ENCODE assay signal across 14 cellular contexts in genomic region chr22:24446291-24446611, GRCh38. TPM values are rescaled to one million over a fixed set of nuclear protein-coding genes. Genes with fewer than 3 reads are reported as not detected.
"Had no signal": no experiment of that assay in that cellular context is flagged by ENCODE, and none has a peak within 500 bp of the region (broad histone marks: within the 10 kb centered on the region; RNA-seq: fewer than 3 reads in every experiment).

No MANE protein-coding gene starts in this region.

- H3K9me3 ChIP-seq: SJSA1 had no signal

- H3K27me3 ChIP-seq: esophagus squamous epithelium, SJSA1 had no signal

- H3K36me3 Mint-ChIP-seq: natural killer cell had no signal

- H3K27me3 Mint-ChIP-seq: activated CD8-positive, alpha-beta memory T cell treated with anti-CD3 and anti-CD28 coated beads, Interleukin-2, amount 10 ng/mL, durations not matched to agents 7 days and 5 days; memory B cell had no signal

- H3K4me3 ChIP-seq: esophagus squamous epithelium, SJSA1 had no signal

- H3K9me3 Mint-ChIP-seq: natural killer cell had no signal

- H3K4me3 Mint-ChIP-seq: activated CD8-positive, alpha-beta memory T cell treated with anti-CD3 and anti-CD28 coated beads, Interleukin-2, amount 10 ng/mL, durations not matched to agents 7 days and 5 days; memory B cell; natural killer cell had no signal

- ATAC-seq: left ventricle myocardium superior, natural killer cell had no signal

- H3K36me3 ChIP-seq: SJSA1 had no signal

- DNase-seq: activated CD4-positive, alpha-beta T cell treated with anti-CD3 and anti-CD28 coated beads, Interleukin-2, amount 50 U/mL, for 4 hours; activated CD8-positive, alpha-beta memory T cell treated with anti-CD3 and anti-CD28 coated beads, Interleukin-2, amount 10 ng/mL, durations not matched to agents 7 days and 5 days; activated gamma-delta T cell; activated T-cell treated with anti-CD3 and anti-CD28 coated beads, Interleukin-2, amount 50 U/mL, for 1 hour; cortex of kidney; effector CD8-positive, alpha-beta T cell; esophagus squamous epithelium; left ventricle myocardium superior; natural killer cell; right cardiac atrium had no signal

- H3K4me1 ChIP-seq: esophagus squamous epithelium had no signal

- H3K27ac Mint-ChIP-seq: activated CD8-positive, alpha-beta memory T cell treated with anti-CD3 and anti-CD28 coated beads, Interleukin-2, amount 10 ng/mL, durations not matched to agents 7 days and 5 days; memory B cell; natural killer cell; progenitor cell of endocrine pancreas had no signal

- H3K27ac ChIP-seq: esophagus squamous epithelium, SJSA1 had no signal

RNA-seq across cellular contexts. Expression of gene UPB1, which starts 48.9 kb away (rescaled TPM):
- total RNA-seq: kidney epithelial cell had no signal
